17 cellular contexts compared by ENCODE assay signal in the genomic region with DNA sequence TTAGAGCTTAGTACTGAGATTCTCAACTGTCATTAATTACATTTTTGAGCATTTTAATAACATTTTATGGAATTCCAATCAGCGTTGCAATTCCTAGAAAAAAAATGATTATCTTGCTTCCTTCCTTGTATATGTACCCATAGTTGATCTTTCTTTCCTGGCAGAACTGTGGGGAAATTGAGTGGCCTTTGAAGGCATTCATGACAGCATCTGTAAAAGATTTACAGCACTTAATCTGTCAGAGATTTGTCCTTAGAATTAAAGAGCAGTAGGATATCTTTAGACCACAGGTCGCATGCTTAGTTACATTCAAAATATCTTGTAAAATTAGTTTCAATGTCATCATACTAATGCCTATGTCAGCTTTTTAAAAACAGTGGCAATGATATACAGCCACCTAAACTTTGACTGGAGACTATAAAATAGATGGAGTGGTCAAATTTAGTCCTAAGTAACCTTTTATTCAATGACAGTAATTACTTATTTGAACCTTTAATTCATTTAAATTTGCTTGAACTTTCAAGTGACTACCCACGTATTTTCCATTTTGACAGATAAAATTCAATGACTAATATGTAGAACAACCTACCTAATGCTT.
DNase-seq lines count a peak whose midpoint lies in the region; ATAC-seq and TF ChIP-seq lines count a peak whose summit lies in the region.
"Had no signal": no experiment of that assay in that cellular context is flagged by ENCODE, and none has a peak within 500 bp of the region (broad histone marks: within the 10 kb centered on the region; RNA-seq: fewer than 3 reads in every experiment).

No MANE protein-coding gene starts in this region.

- H3K14ac ChIP-seq in IMR-90 (replicated peaks; ENCODE audit: low read depth, low read length) = no peak overlapping the region

- no peak overlapping the region for H2BK5ac ChIP-seq in IMR-90 (ENCODE audit: low read depth, low read length, poor library complexity, severe bottlenecking)

- no peak overlapping the region for H2BK120ac ChIP-seq in IMR-90 (ENCODE audit: low read depth, low read length)

- H3K9me3 ChIP-seq in IMR-90 (ENCODE audit: control insufficient read depth, insufficient read depth, low read length) (no peaks in the 10 kb centered on the region), suprapubic skin (no peaks in the 10 kb centered on the region)
- H3K9me3 ChIP-seq: BE2C had no signal

- H3K27ac Mint-ChIP-seq in activated naive CD4-positive, alpha-beta T cell treated with anti-CD3 and anti-CD28 coated beads, Interleukin-2, amount 10 ng/mL, durations not matched to agents 7 days and 5 days = no peak overlapping the region
- H3K27ac Mint-ChIP-seq: CD4-positive, CD25-positive, alpha-beta regulatory T cell; CD8-positive, alpha-beta memory T cell; H9; IgD-negative memory B cell had no signal

- no peaks in the 10 kb centered on the region for H3K79me1 ChIP-seq in IMR-90 (ENCODE audit: low read depth in 1 of 2, low read length in 2 of 2)

- dilution Hi-C loops in IMR-90 (cut with HindIII; ENCODE audit: low sequenced_read_pairs, unreplicated experiment) = no loop called here

- ATAC-seq in IMR-90 (ENCODE audit: low read depth) = no peak
- ATAC-seq in SK-N-SH treated with all-trans-retinoic acid at 6 μM for 48 hours = no peak; the same call in 2 of the 3 replicates

- no peak overlapping the region for H4K91ac ChIP-seq in IMR-90 (ENCODE audit: insufficient read depth, low read depth, low read length)

- peaks cover 7% of the 10 kb centered on the region for H3K9me3 Mint-ChIP-seq in activated naive CD4-positive, alpha-beta T cell treated with anti-CD3 and anti-CD28 coated beads, Interleukin-2, amount 10 ng/mL, durations not matched to agents 7 days and 5 days
- H3K9me3 Mint-ChIP-seq: H9 had no signal

- H3K27me3 Mint-ChIP-seq in activated naive CD4-positive, alpha-beta T cell treated with anti-CD3 and anti-CD28 coated beads, Interleukin-2, amount 10 ng/mL, durations not matched to agents 7 days and 5 days = no peaks in the 10 kb centered on the region
- H3K27me3 Mint-ChIP-seq: CD4-positive, CD25-positive, alpha-beta regulatory T cell; CD8-positive, alpha-beta memory T cell; IgD-negative memory B cell had no signal

- no peaks in the 10 kb centered on the region for H4K20me1 ChIP-seq in IMR-90 (ENCODE audit: insufficient read depth, low read length)

- no peak overlapping the region for H2AFZ ChIP-seq in IMR-90 (replicated peaks; ENCODE audit: low read length, poor library complexity)

- POLR2A ChIA-PET in IMR-90 (lab: Charles Lee; ENCODE audit: unreplicated experiment) = no interaction called here

- H3K18ac ChIP-seq in IMR-90 (ENCODE audit: low read depth, low read length) = no peak overlapping the region

- TF ChIP-seq EP300 in suprapubic skin (IDR thresholded peaks at IDR 0.05) = no peak

- no peak overlapping the region for H4K5ac ChIP-seq in IMR-90 (ENCODE audit: low read depth, low read length)

- no peak for TF ChIP-seq CTCF in IMR-90 (conservative IDR thresholded peaks at IDR 0.05; ENCODE audit: low read depth, low read length)
- no peak for TF ChIP-seq CTCF in suprapubic skin (IDR thresholded peaks at IDR 0.05)

- H3K4me3 Mint-ChIP-seq in activated naive CD4-positive, alpha-beta T cell treated with anti-CD3 and anti-CD28 coated beads, Interleukin-2, amount 10 ng/mL, durations not matched to agents 7 days and 5 days = no peak overlapping the region
- H3K4me3 Mint-ChIP-seq: CD4-positive, CD25-positive, alpha-beta regulatory T cell; CD8-positive, alpha-beta memory T cell; H9; IgD-negative memory B cell had no signal

- H3K27ac ChIP-seq in IMR-90 (ENCODE audit: insufficient read depth, low read length) (no peak overlapping the region), suprapubic skin (no peak overlapping the region)

- no CpG with 5 or more reads among the region's 3 CpGs for WGBS in IMR-90 (ENCODE audit: extremely low coverage in 2 of 2, insufficient read length in 1 of 2), 2 experiments
- WGBS in suprapubic skin = 57% methylated on average over 3 of the region's 3 CpGs

- TF ChIP-seq POLR2A in IMR-90 (IDR thresholded peaks at IDR 0.05; ENCODE audit: low read depth, low read length) (no peak), suprapubic skin (IDR thresholded peaks at IDR 0.05) (no peak)

- H3K9me1 ChIP-seq in IMR-90 (ENCODE audit: insufficient read depth, low read length) = no peaks in the 10 kb centered on the region

- CTCF ChIA-PET in IMR-90 (lab: Yijun Ruan, JAX) = interaction anchor here (1.9 kb wide), 1 partner anchor 690 kb away, joined by 3 read pairs; no protein-coding TSS in a partner anchor
- CTCF ChIA-PET in activated naive CD4-positive, alpha-beta T cell treated with anti-CD3 and anti-CD28 coated beads, Interleukin-2, amount 10 ng/mL, durations not matched to agents 7 days and 5 days (lab: Charles Lee) = interaction anchor here (0.5 kb wide), 1 partner anchor 157 kb away, joined by 3 read pairs; no protein-coding TSS in a partner anchor

- DNase-seq in EH (ENCODE audit: low read depth) = peak; percentile 16
- DNase-seq in IMR-90 = no peak
- DNase-seq in activated naive CD4-positive, alpha-beta T cell treated with anti-CD3 and anti-CD28 coated beads, Interleukin-2, amount 10 ng/mL, durations not matched to agents 7 days and 5 days = no peak
- DNase-seq in suprapubic skin (ENCODE audit: low spot score in 2 of 2) = no peak
- DNase-seq in mucosa of gallbladder (ENCODE audit: low spot score) = no peak
- DNase-seq: ACHN; BE2C; C1 segment of cervical spinal cord; CD4-positive, CD25-positive, alpha-beta regulatory T cell; CD8-positive, alpha-beta memory T cell; COR-L47; DMS 273 treated with DMSO at 0.1 percent for 48 hours; DMS53; DND-41; H9 had no signal

- H2BK15ac ChIP-seq in IMR-90 (ENCODE audit: low read depth, low read length) = no peak overlapping the region

- H3K4me1 Mint-ChIP-seq in activated naive CD4-positive, alpha-beta T cell treated with anti-CD3 and anti-CD28 coated beads, Interleukin-2, amount 10 ng/mL, durations not matched to agents 7 days and 5 days = no peaks in the 10 kb centered on the region
- H3K4me1 Mint-ChIP-seq: CD4-positive, CD25-positive, alpha-beta regulatory T cell; CD8-positive, alpha-beta memory T cell; IgD-negative memory B cell had no signal

- H4K8ac ChIP-seq in IMR-90 (ENCODE audit: low read depth in 2 of 2, low read length in 2 of 2) = no peak overlapping the region

- no peak for TF ChIP-seq RAD21 in IMR-90 (IDR thresholded peaks at IDR 0.05; ENCODE audit: low read length)

- no peak overlapping the region for H3K56ac ChIP-seq in IMR-90 (ENCODE audit: extremely low read depth, insufficient read depth, low read length)

- H3K4me1 ChIP-seq in IMR-90 (ENCODE audit: control insufficient read depth, insufficient read depth, low read length) = no peaks in the 10 kb centered on the region
- H3K4me1 ChIP-seq in suprapubic skin = no peaks in the 10 kb centered on the region

- H3K9ac ChIP-seq in IMR-90 (ENCODE audit: low read depth, low read length) = no peak overlapping the region

- no peaks in the 10 kb centered on the region for H3K27me3 ChIP-seq in IMR-90 (ENCODE audit: control insufficient read depth, insufficient read depth, low read length)
- H3K27me3 ChIP-seq in suprapubic skin = no peaks in the 10 kb centered on the region
- H3K27me3 ChIP-seq: BE2C had no signal

- BruUV-seq in IMR-90 (replicated peaks; lab: Mats Ljungman, UMichigan) = no TSS peak

- in situ Hi-C loops in IMR-90 (cut with MboI; ENCODE audit: low sequenced_read_pairs) = loop anchor here (10.0 to 25.0 kb wide), 2 partner anchors 453 to 685 kb away; no protein-coding TSS in a partner anchor

- intact Hi-C loops in IMR-90 (cut with micrococcal nuclease) = no loop called here

- no peak overlapping the region for H3K4ac ChIP-seq in IMR-90 (ENCODE audit: low read depth, low read length)

- no peak overlapping the region for H2AK9ac ChIP-seq in IMR-90 (replicated peaks; ENCODE audit: low read depth, low read length, poor library complexity)

- H2BK20ac ChIP-seq in IMR-90 (ENCODE audit: low read depth, low read length) = no peak overlapping the region

- no peak overlapping the region for H3K4me2 ChIP-seq in IMR-90 (ENCODE audit: low read depth, low read length)

- H3K36me3 ChIP-seq in IMR-90 (ENCODE audit: control insufficient read depth, insufficient read depth, low read length) = no peaks in the 10 kb centered on the region
- H3K36me3 ChIP-seq in suprapubic skin = no peaks in the 10 kb centered on the region
- H3K36me3 ChIP-seq: BE2C had no signal

- no peaks in the 10 kb centered on the region for H3K36me3 Mint-ChIP-seq in activated naive CD4-positive, alpha-beta T cell treated with anti-CD3 and anti-CD28 coated beads, Interleukin-2, amount 10 ng/mL, durations not matched to agents 7 days and 5 days
- H3K36me3 Mint-ChIP-seq: CD4-positive, CD25-positive, alpha-beta regulatory T cell; CD8-positive, alpha-beta memory T cell; IgD-negative memory B cell had no signal

- no peak overlapping the region for H3K23ac ChIP-seq in IMR-90 (ENCODE audit: low read depth, low read length)

- H2AK5ac ChIP-seq in IMR-90 (ENCODE audit: low read depth, low read length) = no peak overlapping the region

- no peak overlapping the region for H3K4me3 ChIP-seq in IMR-90 (ENCODE audit: insufficient read depth, low read depth, low read length)
- no peak overlapping the region for H3K4me3 ChIP-seq in suprapubic skin

TF ChIP-seq in IMR-90, 13 proteins besides CTCF, POLR2A, EP300 and RAD21:
- TF ChIP-seq CHD1 (IDR thresholded peaks at IDR 0.05; ENCODE audit: low read depth, low read length) (no peak), MAFK (IDR thresholded peaks at IDR 0.05; ENCODE audit: low read depth, low read length) (peak; percentile 50; the same call in 1 of the 2 replicates), BHLHE40 (IDR thresholded peaks at IDR 0.05; ENCODE audit: low read depth, low read length) (no peak)
TF ChIP-seq in IMR-90: peak in this region for 1.

TF ChIP-seq in SK-N-SH treated with all-trans-retinoic acid at 6 μM for 48 hours, 23 proteins besides CTCF, POLR2A, EP300 and RAD21:
- TF ChIP-seq ISL1 (CRISPR knock-in tag; IDR thresholded peaks at IDR 0.05) = peak; percentile 57; the same call in 1 of the 2 replicates
- no peak for TF ChIP-seq ZNF8 (CRISPR knock-in tag; IDR thresholded peaks at IDR 0.05)
- TF ChIP-seq ZC3H10 (CRISPR knock-in tag; IDR thresholded peaks at IDR 0.05) = peak; percentile 76; the same call in 1 of the 2 replicates
